Comparison of ENCODE assay signal across 1 cellular context in the genomic region with DNA sequence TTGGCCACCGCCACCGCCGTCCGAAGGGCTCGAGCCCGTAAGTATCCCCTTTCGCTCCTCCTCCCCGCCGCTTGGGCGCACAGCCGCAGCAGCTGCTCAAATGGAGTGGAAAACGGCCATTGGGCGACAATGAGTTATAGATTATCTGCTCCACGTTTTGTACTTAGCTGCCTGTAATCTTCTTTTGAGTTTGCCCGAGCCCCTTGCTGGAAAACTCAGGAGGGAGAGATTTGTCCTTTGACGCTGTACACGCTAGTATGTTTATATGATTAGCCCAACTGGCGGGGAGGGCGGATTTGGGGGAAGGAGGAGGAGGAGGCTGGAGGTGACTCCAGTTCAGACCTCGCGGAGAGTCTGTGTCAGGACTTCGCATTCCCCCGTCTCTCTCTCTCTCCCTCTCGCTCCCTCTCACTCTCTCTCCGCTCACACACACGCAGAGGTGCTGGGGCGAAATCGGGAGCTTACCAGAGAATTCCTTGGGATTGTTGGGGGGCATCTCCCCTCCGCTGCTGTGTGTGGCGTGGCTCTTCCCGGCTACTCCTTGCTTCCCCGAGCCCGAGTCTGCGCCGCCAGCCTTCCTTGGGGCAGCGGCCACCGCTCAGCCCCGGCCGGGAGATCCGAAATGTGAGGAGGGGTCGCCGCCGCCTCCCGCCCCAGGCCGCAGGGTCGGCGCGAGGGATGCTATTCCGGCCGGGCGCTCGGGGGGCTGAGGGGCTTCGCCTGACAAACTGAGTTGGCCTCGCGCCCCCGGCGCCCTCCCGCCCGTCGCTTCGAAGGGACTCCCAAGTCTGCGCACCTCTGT.
TF ChIP-seq lines count a peak whose summit lies in the region.

No MANE protein-coding gene starts in this region.

TF ChIP-seq in H1, 55 proteins besides CTCF, POLR2A, EP300 and RAD21:
- TF ChIP-seq SAP30 (IDR thresholded peaks at IDR 0.05; ENCODE audit: insufficient read depth, insufficient replicate concordance, low read length), result peak; percentile 32
- TF ChIP-seq, protein P1, sequence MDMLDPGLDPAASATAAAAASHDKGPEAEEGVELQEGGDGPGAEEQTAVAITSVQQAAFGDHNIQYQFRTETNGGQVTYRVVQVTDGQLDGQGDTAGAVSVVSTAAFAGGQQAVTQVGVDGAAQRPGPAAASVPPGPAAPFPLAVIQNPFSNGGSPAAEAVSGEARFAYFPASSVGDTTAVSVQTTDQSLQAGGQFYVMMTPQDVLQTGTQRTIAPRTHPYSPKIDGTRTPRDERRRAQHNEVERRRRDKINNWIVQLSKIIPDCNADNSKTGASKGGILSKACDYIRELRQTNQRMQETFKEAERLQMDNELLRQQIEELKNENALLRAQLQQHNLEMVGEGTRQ (IDR thresholded peaks at IDR 0.05; ENCODE audit: low read length), result no peak
- TF ChIP-seq RBBP5 (IDR thresholded peaks at IDR 0.05; ENCODE audit: borderline replicate concordance, low read depth, low read length), result peak; percentile 90
- TF ChIP-seq SP1 (IDR thresholded peaks at IDR 0.05; ENCODE audit: low read depth, low read length), result peak; percentile 99
- peak; percentile 82 to 84; a peak in 2 of 4 replicates for TF ChIP-seq SIN3A (conservative IDR thresholded peaks at IDR 0.05 in 1 of 2, IDR thresholded peaks at IDR 0.05 in 1 of 2; ENCODE audit: low read depth in 1 of 2, low read length in 2 of 2)
- TF ChIP-seq, protein P2, sequence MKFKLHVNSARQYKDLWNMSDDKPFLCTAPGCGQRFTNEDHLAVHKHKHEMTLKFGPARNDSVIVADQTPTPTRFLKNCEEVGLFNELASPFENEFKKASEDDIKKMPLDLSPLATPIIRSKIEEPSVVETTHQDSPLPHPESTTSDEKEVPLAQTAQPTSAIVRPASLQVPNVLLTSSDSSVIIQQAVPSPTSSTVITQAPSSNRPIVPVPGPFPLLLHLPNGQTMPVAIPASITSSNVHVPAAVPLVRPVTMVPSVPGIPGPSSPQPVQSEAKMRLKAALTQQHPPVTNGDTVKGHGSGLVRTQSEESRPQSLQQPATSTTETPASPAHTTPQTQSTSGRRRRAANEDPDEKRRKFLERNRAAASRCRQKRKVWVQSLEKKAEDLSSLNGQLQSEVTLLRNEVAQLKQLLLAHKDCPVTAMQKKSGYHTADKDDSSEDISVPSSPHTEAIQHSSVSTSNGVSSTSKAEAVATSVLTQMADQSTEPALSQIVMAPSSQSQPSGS (IDR thresholded peaks at IDR 0.05; ENCODE audit: low read length), result no peak
- peak; percentile 27 for TF ChIP-seq TAF7 (optimal IDR thresholded peaks at IDR 0.05; ENCODE audit: borderline replicate concordance, low read depth, low read length)
- TF ChIP-seq RFX5 (IDR thresholded peaks at IDR 0.05; ENCODE audit: borderline replicate concordance, low read depth, low read length), result no peak
- peak; percentile 79 for TF ChIP-seq TEAD4 (IDR thresholded peaks at IDR 0.05; ENCODE audit: low read depth, low read length)
- no peak for TF ChIP-seq GABPA (IDR thresholded peaks at IDR 0.05; ENCODE audit: borderline replicate concordance, insufficient read depth, low read length)
- peak in 1 of 2 experiments; percentile 90; a peak in 2 of 4 replicates for TF ChIP-seq HDAC2 (IDR thresholded peaks at IDR 0.05; ENCODE audit: borderline replicate concordance in 1 of 2, low read depth in 2 of 2, low read length in 2 of 2)
- peak; percentile 80 for TF ChIP-seq YY1 (IDR thresholded peaks at IDR 0.05; ENCODE audit: low read depth, low read length)
- TF ChIP-seq JUND (IDR thresholded peaks at IDR 0.05; ENCODE audit: low read length), result 0 out of 2 replicates have a peak, but pooled peaks have one; percentile 20
- TF ChIP-seq KDM4A (IDR thresholded peaks at IDR 0.05; ENCODE audit: low read depth, low read length, severe bottlenecking), result peak; percentile 40
- peak; percentile 74 for TF ChIP-seq POLR2AphosphoS5 (IDR thresholded peaks at IDR 0.05; ENCODE audit: low read depth, low read length)
- peak; percentile 82 for TF ChIP-seq TAF1 (IDR thresholded peaks at IDR 0.05; ENCODE audit: low read depth, low read length)
- peak; percentile 55; the same call in 1 of the 2 replicates for TF ChIP-seq SUZ12 (IDR thresholded peaks at IDR 0.05; ENCODE audit: low read length)
- peak; percentile 97 for TF ChIP-seq ASH2L (IDR thresholded peaks at IDR 0.05; ENCODE audit: low read length)
- TF ChIP-seq CHD2 (IDR thresholded peaks at IDR 0.05; ENCODE audit: low read length), result peak; percentile 33; the same call in 1 of the 2 replicates
- TF ChIP-seq SIRT6 (IDR thresholded peaks at IDR 0.05; ENCODE audit: low read length), result no peak
- TF ChIP-seq EGR1 (IDR thresholded peaks at IDR 0.05; ENCODE audit: borderline replicate concordance, low read depth, low read length), result peak; percentile 94
- no peak for TF ChIP-seq NRF1 (IDR thresholded peaks at IDR 0.05; ENCODE audit: low read depth, low read length)
- TF ChIP-seq TBP (IDR thresholded peaks at IDR 0.05; ENCODE audit: low read depth, low read length), result peak; percentile 80
- TF ChIP-seq, protein P3, sequence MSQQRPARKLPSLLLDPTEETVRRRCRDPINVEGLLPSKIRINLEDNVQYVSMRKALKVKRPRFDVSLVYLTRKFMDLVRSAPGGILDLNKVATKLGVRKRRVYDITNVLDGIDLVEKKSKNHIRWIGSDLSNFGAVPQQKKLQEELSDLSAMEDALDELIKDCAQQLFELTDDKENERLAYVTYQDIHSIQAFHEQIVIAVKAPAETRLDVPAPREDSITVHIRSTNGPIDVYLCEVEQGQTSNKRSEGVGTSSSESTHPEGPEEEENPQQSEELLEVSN (IDR thresholded peaks at IDR 0.05), result peak; percentile 72
- peak; percentile 93 for TF ChIP-seq CTBP2 (IDR thresholded peaks at IDR 0.05; ENCODE audit: borderline replicate concordance, insufficient read depth, insufficient read length, low read length)
- no peak for TF ChIP-seq NANOG (IDR thresholded peaks at IDR 0.05; ENCODE audit: insufficient read depth, low read depth, low read length, poor library complexity, severe bottlenecking)
